Comparison of ENCODE assay signal across 6 cellular contexts in the genomic region with DNA sequence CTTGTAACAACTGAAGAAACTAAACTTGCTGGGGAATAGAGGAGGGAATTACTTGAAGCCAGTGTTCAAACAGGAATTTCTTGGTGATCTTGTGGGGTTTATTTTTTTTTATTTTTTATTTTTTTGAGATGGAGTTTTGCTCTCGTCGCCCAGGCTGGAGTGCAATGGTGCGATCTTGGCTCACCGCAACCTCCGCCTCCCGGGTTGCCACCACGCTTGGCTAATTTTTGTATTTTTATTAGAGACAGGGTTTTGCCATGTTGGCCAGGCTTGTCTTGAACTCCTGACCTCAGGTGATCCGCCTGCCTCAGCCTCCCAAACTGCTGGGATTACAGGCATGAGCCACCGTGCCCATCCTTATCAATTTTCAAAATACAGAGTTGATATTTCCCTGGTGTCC. TPM values are rescaled to one million over a fixed set of nuclear protein-coding genes. Genes with fewer than 3 reads are reported as not detected.
DNase-seq lines count a peak whose midpoint lies in the region; ATAC-seq and TF ChIP-seq lines count a peak whose summit lies in the region.
"Not testable (repeated sequence)": the region's sequence is repeated elsewhere in the genome, so short reads cannot be mapped to it uniquely, and the experiment has no call there.

No MANE protein-coding gene starts in this region.

- 58 to 75% methylated on average over 9 of the region's 9 CpGs for WGBS in testis, 2 donors

- peak overlapping the region; percentile 64 for H3K27ac Mint-ChIP-seq in WTC11
- H3K27ac Mint-ChIP-seq in nephron: peak overlapping the region; percentile 34 to 43 (median 38)

- not testable (repeated sequence) for H3K4me3 ChIP-seq in BLaER1 treated with 17β-estradiol and CSF1 and Interleukin-3, amounts not matched to agents 10 nM and 100 nM; HEK293 (ENCODE audit: low read depth, low read length); testis

- not testable (repeated sequence) for TF ChIP-seq POLR2A in testis (IDR thresholded peaks at IDR 0.05)

- not testable (repeated sequence) for H3K4me1 Mint-ChIP-seq in WTC11
- H3K4me1 Mint-ChIP-seq in nephron: peaks cover 27% of the 10 kb centered on the region

- peaks cover 27 to 43% (median 37%) of the 10 kb centered on the region in 10 experiments for H3K4me1 ChIP-seq in BLaER1 treated with 17β-estradiol and CSF1 and Interleukin-3, amounts not matched to agents 10 nM and 100 nM
- peaks cover 14% of the 10 kb centered on the region for H3K4me1 ChIP-seq in HEK293 (ENCODE audit: control insufficient read depth, insufficient read depth, low read length)
- H3K4me1 ChIP-seq in testis: peaks cover 47% of the 10 kb centered on the region

- not testable (repeated sequence) for H3K9me3 Mint-ChIP-seq in WTC11, nephron

- intact Hi-C loops in testis (cut with DNase I; ENCODE audit: low total_unique reads): not testable (repeated sequence)

- peak overlapping the region; percentile 44 to 86 (median 71); a peak in 21 of 22 replicates for H3K4me2 ChIP-seq in BLaER1 treated with 17β-estradiol and CSF1 and Interleukin-3, amounts not matched to agents 10 nM and 100 nM

- peaks cover 25 to 96% (median 60%) of the 10 kb centered on the region in 11 experiments; a peak in 20 of 22 replicates for H4K20me1 ChIP-seq in BLaER1 treated with 17β-estradiol and CSF1 and Interleukin-3, amounts not matched to agents 10 nM and 100 nM

- H3K27ac ChIP-seq in BLaER1 treated with 17β-estradiol and CSF1 and Interleukin-3, amounts not matched to agents 10 nM and 100 nM: peak overlapping the region in 8 of 11 experiments; percentile 11 to 45 (median 38); a peak in 10 of 22 replicates
- H3K27ac ChIP-seq in HEK293 (ENCODE audit: extremely low read depth, low read depth, low read length): not testable (repeated sequence)
- H3K27ac ChIP-seq in testis: peak overlapping the region; percentile 8 to 34

- DNase-seq in WTC11 (ENCODE audit: low spot score); left lobe of liver (ENCODE audit: low spot score); testis: not testable (repeated sequence)

- CTCF ChIA-PET in HEK293 (lab: Yijun Ruan, JAX); WTC11 (lab: Charles Lee): not testable (repeated sequence)

- H3K36me3 Mint-ChIP-seq in WTC11; nephron (ENCODE audit: low read depth): not testable (repeated sequence)

- not testable (repeated sequence) for H3K27me3 ChIP-seq in BLaER1 treated with 17β-estradiol and CSF1 and Interleukin-3, amounts not matched to agents 10 nM and 100 nM; testis

- H3K36me3 ChIP-seq in BLaER1 treated with 17β-estradiol and CSF1 and Interleukin-3, amounts not matched to agents 10 nM and 100 nM: peaks cover 0 to 19% (median 3%) of the 10 kb centered on the region in 11 experiments; a peak in 7 of 22 replicates
- not testable (repeated sequence) for H3K36me3 ChIP-seq in HEK293 (ENCODE audit: control insufficient read depth in 2 of 2, insufficient read depth in 1 of 2, low read length in 2 of 2); testis (ENCODE audit: low read depth, missing control alignments)

- H3K4me3 Mint-ChIP-seq in WTC11, nephron: not testable (repeated sequence)

- ATAC-seq in WTC11: not testable (repeated sequence)
- peak; percentile 14 for ATAC-seq in left lobe of liver

- peak overlapping the region in 5 of 11 experiments; percentile 1 to 28 (median 14); a peak in 4 of 22 replicates for H3K9ac ChIP-seq in BLaER1 treated with 17β-estradiol and CSF1 and Interleukin-3, amounts not matched to agents 10 nM and 100 nM

- TF ChIP-seq CTCF in HEK293 (tag by site-specific recombination; IDR thresholded peaks at IDR 0.05); WTC11 (IDR thresholded peaks at IDR 0.05); nephron (IDR thresholded peaks at IDR 0.05; ENCODE audit: unreplicated experiment in 3 of 3); testis (IDR thresholded peaks at IDR 0.05): not testable (repeated sequence)

- POLR2A ChIA-PET in HEK293 (lab: Yijun Ruan, JAX): interaction anchor here (0.7 kb wide), 1 partner anchor 70 kb away, joined by 3 read pairs; no protein-coding TSS in a partner anchor
- POLR2A ChIA-PET in WTC11 (lab: Charles Lee): not testable (repeated sequence)

- not testable (repeated sequence) for H3K9me3 ChIP-seq in BLaER1 treated with 17β-estradiol and CSF1 and Interleukin-3, amounts not matched to agents 10 nM and 100 nM (replicated peaks in 1 of 11); HEK293 (ENCODE audit: control insufficient read depth, insufficient read depth, low read depth, low read length); testis

- H3K27me3 Mint-ChIP-seq in WTC11 (ENCODE audit: low read depth); nephron (ENCODE audit: low read depth): not testable (repeated sequence)

TF ChIP-seq in HEK293, 187 proteins besides CTCF, POLR2A, EP300 and RAD21:
- peak; percentile 12; the same call in 1 of the 2 replicates for TF ChIP-seq ZNF600 (tag by site-specific recombination; IDR thresholded peaks at IDR 0.05)

RNA-seq across cellular contexts. Expression of a gene that starts 23.2 kb away (rescaled TPM):
- total RNA-seq in WTC11 (2021): 19.2 to 19.9 TPM (median 19.4 TPM) in 3 replicates
- total RNA-seq in left lobe of liver: 35.5 TPM
- total RNA-seq in testis: 10 to 100 TPM; 73.1 to 76.6 TPM
- 17.7 TPM for polyA plus RNA-seq in testis (ENCODE audit: insufficient read depth, low read depth, low replicate concordance)

RNA-seq across cellular contexts. Expression of a gene that starts 51.3 kb away (rescaled TPM):
- total RNA-seq in WTC11 (2021) (43.7 to 49.6 TPM (median 47.0 TPM) in 3 replicates), left lobe of liver (16.9 TPM), testis (10 to 100 TPM; 10.0 to 11.5 TPM)
- polyA plus RNA-seq in testis (ENCODE audit: insufficient read depth, low read depth, low replicate concordance): 8.7 TPM
